ENCODE assay signal across 21 cellular contexts in genomic region chr22:22369962-22370265, GRCh38.
DNase-seq lines count a peak whose midpoint lies in the region; ATAC-seq, FAIRE-seq and TF ChIP-seq lines count a peak whose summit lies in the region.
"Had no signal": no experiment of that assay in that cellular context is flagged by ENCODE, and none has a peak within 500 bp of the region (broad histone marks: within the 10 kb centered on the region; RNA-seq: fewer than 3 reads in every experiment).

No MANE protein-coding gene starts in this region.

- H3K4me1 Mint-ChIP-seq in progenitor cell of endocrine pancreas (ENCODE audit: low read depth): peaks cover 14% of the 10 kb centered on the region
- no peaks in the 10 kb centered on the region for H3K4me1 Mint-ChIP-seq in activated naive CD4-positive, alpha-beta T cell treated with anti-CD3 and anti-CD28 coated beads, Interleukin-2, amount 10 ng/mL, durations not matched to agents 7 days and 5 days
- H3K4me1 Mint-ChIP-seq: CD8-positive, alpha-beta memory T cell had no signal

- peak; percentile 38 for DNase-seq in GDM1 (lab: John Stamatoyannopoulos, UW)
- peak; percentile 66 for DNase-seq in MV-4-11 (lab: John Stamatoyannopoulos, UW)
- peak in 2 of 4 experiments; percentile 21 to 39 for DNase-seq in K562 (ENCODE audit: extremely low read depth in 1 of 4, low spot score in 3 of 4)
- DNase-seq in progenitor cell of endocrine pancreas (ENCODE audit: low spot score, unreplicated experiment): no peak
- DNase-seq in frontal cortex (ENCODE audit: low spot score in 2 of 2): no peak
- no peak for DNase-seq in HEK293T (ENCODE audit: extremely low spot score)
- no peak for DNase-seq in NCI-H1436 treated with DMSO at 0.1 percent for 48 hours (lab: John Stamatoyannopoulos, UW)
- DNase-seq in activated naive CD4-positive, alpha-beta T cell treated with anti-CD3 and anti-CD28 coated beads, Interleukin-2, amount 10 ng/mL, durations not matched to agents 7 days and 5 days: no peak
- DNase-seq: activated CD4-positive, alpha-beta T cell treated with anti-CD3 and anti-CD28 coated beads for 4 hours; CD8-positive, alpha-beta memory T cell; central memory CD4-positive, alpha-beta T cell; dorsolateral prefrontal cortex; GOT3; lower lobe of right lung; PC-9; stimulated activated CD4-positive, alpha-beta T cell treated with anti-CD3 and anti-CD28 coated beads, Interleukin-2, amount 100 ng/mL, for 48 hours; stimulated activated naive CD4-positive, alpha-beta T cell treated with Interleukin-2 at 50 U/mL for 16 hours had no signal

- no peak overlapping the region for H3K9ac ChIP-seq in K562 (ENCODE audit: insufficient read depth in 1 of 2, low read depth in 2 of 2, low read length in 2 of 2)

- no peaks in the 10 kb centered on the region for H3K79me2 ChIP-seq in K562 (ENCODE audit: control insufficient read depth, insufficient read depth, low read length)

- H3K4me1 ChIP-seq in K562 (replicated peaks in 1 of 2; ENCODE audit: control insufficient read depth in 2 of 2, insufficient read depth in 2 of 2, low read length in 2 of 2): no peaks in the 10 kb centered on the region
- H3K4me1 ChIP-seq: lower lobe of right lung had no signal

- BruUV-seq in K562 (replicated peaks; lab: Mats Ljungman, UMichigan): no TSS peak

- no peaks in the 10 kb centered on the region for H3K36me3 ChIP-seq in K562 (ENCODE audit: control insufficient read depth, insufficient read depth, low read length)
- H3K36me3 ChIP-seq: lower lobe of right lung had no signal

- POLR2A ChIA-PET in K562 (lab: Yijun Ruan, JAX) (interaction anchor here (0.7 to 1.2 kb wide), 8 partner anchors 8 to 191 kb away, joined by 3 to 5 read pairs (median 3); no protein-coding TSS in a partner anchor), HEK293T (lab: Yijun Ruan, JAX) (no interaction called here)

- H3K4me3 Mint-ChIP-seq in progenitor cell of endocrine pancreas (ENCODE audit: low read depth): no peak overlapping the region
- no peak overlapping the region for H3K4me3 Mint-ChIP-seq in activated naive CD4-positive, alpha-beta T cell treated with anti-CD3 and anti-CD28 coated beads, Interleukin-2, amount 10 ng/mL, durations not matched to agents 7 days and 5 days
- H3K4me3 Mint-ChIP-seq: activated T-helper 1 cell treated with anti-CD3 and anti-CD28 coated beads, Interleukin-12 subunit alpha, Interleukin-12 subunit beta, Interleukin-2, Interleukin-4 antibody, amounts not matched to agents 30 ng/mL and 10 ng/mL and 1 ng/mL, durations not matched to agents 14 hours and 24 hours and 36 hours; CD8-positive, alpha-beta memory T cell had no signal

- H2AFZ ChIP-seq in K562 (ENCODE audit: low read depth, low read length): no peak overlapping the region
- H2AFZ ChIP-seq: PC-9 had no signal

- no peak for TF ChIP-seq POLR2A in K562 (conservative IDR thresholded peaks at IDR 0.05)

- no peak for TF ChIP-seq CTCF in K562 (IDR thresholded peaks at IDR 0.05 in 2 of 3, conservative IDR thresholded peaks at IDR 0.05 in 1 of 3; ENCODE audit: insufficient read depth in 2 of 3, low read depth in 1 of 3, low read length in 3 of 3)
- TF ChIP-seq CTCF in progenitor cell of endocrine pancreas (IDR thresholded peaks at IDR 0.05; ENCODE audit: unreplicated experiment): no peak

- peaks cover 78% of the 10 kb centered on the region for H3K27me3 Mint-ChIP-seq in progenitor cell of endocrine pancreas
- H3K27me3 Mint-ChIP-seq in activated naive CD4-positive, alpha-beta T cell treated with anti-CD3 and anti-CD28 coated beads, Interleukin-2, amount 10 ng/mL, durations not matched to agents 7 days and 5 days: peaks cover 50% of the 10 kb centered on the region

- no peaks in the 10 kb centered on the region for H3K9me1 ChIP-seq in K562 (ENCODE audit: control insufficient read depth, insufficient read depth, low read length)

- H4K20me1 ChIP-seq in K562 (replicated peaks; ENCODE audit: control insufficient read depth, insufficient read depth, low read length): peaks cover 15% of the 10 kb centered on the region

- no peaks in the 10 kb centered on the region for H3K9me3 Mint-ChIP-seq in progenitor cell of endocrine pancreas (ENCODE audit: low read depth)
- H3K9me3 Mint-ChIP-seq in activated naive CD4-positive, alpha-beta T cell treated with anti-CD3 and anti-CD28 coated beads, Interleukin-2, amount 10 ng/mL, durations not matched to agents 7 days and 5 days: no peaks in the 10 kb centered on the region
- H3K9me3 Mint-ChIP-seq: activated naive CD4-positive, alpha-beta T cell treated with anti-CD3 and anti-CD28 coated beads, Interleukin-2, amount 50 U/mL, for 72 hours; activated T-helper 1 cell treated with anti-CD3 and anti-CD28 coated beads, Interleukin-12 subunit alpha, Interleukin-12 subunit beta, Interleukin-2, Interleukin-4 antibody, amounts not matched to agents 30 ng/mL and 10 ng/mL and 1 ng/mL, durations not matched to agents 14 hours and 24 hours and 36 hours; CD8-positive, alpha-beta memory T cell had no signal

- intact Hi-C loops in K562 (cut with micrococcal nuclease): no loop called here

- WGBS in K562 (ENCODE audit: insufficient coverage, low coverage, missing lambda C conversion rate): 1% methylated on average over 4 of the region's 4 CpGs

- H3K27ac Mint-ChIP-seq in progenitor cell of endocrine pancreas: peak overlapping the region; percentile 94
- H3K27ac Mint-ChIP-seq in activated naive CD4-positive, alpha-beta T cell treated with anti-CD3 and anti-CD28 coated beads, Interleukin-2, amount 10 ng/mL, durations not matched to agents 7 days and 5 days: no peak overlapping the region
- H3K27ac Mint-ChIP-seq: activated naive CD4-positive, alpha-beta T cell treated with anti-CD3 and anti-CD28 coated beads, Interleukin-2, amount 50 U/mL, for 72 hours; activated T-helper 1 cell treated with anti-CD3 and anti-CD28 coated beads, Interleukin-12 subunit alpha, Interleukin-12 subunit beta, Interleukin-2, Interleukin-4 antibody, amounts not matched to agents 30 ng/mL and 10 ng/mL and 1 ng/mL, durations not matched to agents 14 hours and 24 hours and 36 hours; CD8-positive, alpha-beta memory T cell had no signal

- peak; percentile 4; the same call in 1 of the 3 replicates for ATAC-seq in K562
- ATAC-seq: activated naive CD4-positive, alpha-beta T cell treated with anti-CD3 and anti-CD28 coated beads, Interleukin-2, amount 50 U/mL, for 72 hours had no signal

- peaks cover 2 to 12% of the 10 kb centered on the region in 2 experiments; a peak in 1 of 5 replicates for H3K27me3 ChIP-seq in K562 (ENCODE audit: control insufficient read depth in 2 of 2, insufficient read depth in 2 of 2, low read length in 2 of 2)

- no peak overlapping the region for H3K27ac ChIP-seq in K562 (ENCODE audit: extremely low read depth, low read depth, low read length)
- H3K27ac ChIP-seq: lower lobe of right lung, PC-9 had no signal

- no peak for TF ChIP-seq EP300 in K562 (IDR thresholded peaks at IDR 0.05; ENCODE audit: low read length)

- no peaks in the 10 kb centered on the region for H3K36me3 Mint-ChIP-seq in progenitor cell of endocrine pancreas (ENCODE audit: insufficient read depth)
- no peaks in the 10 kb centered on the region for H3K36me3 Mint-ChIP-seq in activated naive CD4-positive, alpha-beta T cell treated with anti-CD3 and anti-CD28 coated beads, Interleukin-2, amount 10 ng/mL, durations not matched to agents 7 days and 5 days
- H3K36me3 Mint-ChIP-seq: activated naive CD4-positive, alpha-beta T cell treated with anti-CD3 and anti-CD28 coated beads, Interleukin-2, amount 50 U/mL, for 72 hours; CD8-positive, alpha-beta memory T cell had no signal

- H3K4me2 ChIP-seq in K562 (ENCODE audit: insufficient read depth, low read length): no peak overlapping the region
- H3K4me2 ChIP-seq: PC-9 had no signal

- no peak for FAIRE-seq in K562 (lab: Jason Lieb, UNC)
- FAIRE-seq in frontal cortex (lab: Jason Lieb, UNC): no peak
- FAIRE-seq: astrocyte, G401.6 had no signal

- H3K9me3 ChIP-seq in K562 (replicated peaks; ENCODE audit: control insufficient read depth, insufficient read depth, low read depth, low read length): no peaks in the 10 kb centered on the region
- H3K9me3 ChIP-seq: lower lobe of right lung had no signal

- in situ Hi-C loops in K562 (cut with MboI): no loop called here

- TF ChIP-seq RAD21 in K562 (CRISPR knock-in tag; conservative IDR thresholded peaks at IDR 0.05 in 1 of 2, IDR thresholded peaks at IDR 0.05 in 1 of 2): no peak

- H3K4me3 ChIP-seq in K562: no peak overlapping the region
- H3K4me3 ChIP-seq: dorsolateral prefrontal cortex, lower lobe of right lung, PC-9 had no signal

- CTCF ChIA-PET in K562 (lab: Yijun Ruan, JAX; ENCODE audit: low intra/inter-chr PET ratio): interaction anchor here (0.7 to 2.5 kb wide), 4 partner anchors 13 to 162 kb away, joined by 3 to 12 read pairs (median 4); no protein-coding TSS in a partner anchor
- CTCF ChIA-PET in HEK293T (lab: Yijun Ruan, JAX): no interaction called here
- CTCF ChIA-PET in activated naive CD4-positive, alpha-beta T cell treated with anti-CD3 and anti-CD28 coated beads, Interleukin-2, amount 10 ng/mL, durations not matched to agents 7 days and 5 days (lab: Charles Lee): interaction anchor here (0.8 kb wide), 1 partner anchor 605 kb away, joined by 3 read pairs; no protein-coding TSS in a partner anchor

TF ChIP-seq in K562, 482 proteins besides CTCF, POLR2A, EP300 and RAD21 (continues in another document):
- TF ChIP-seq, protein P1, sequence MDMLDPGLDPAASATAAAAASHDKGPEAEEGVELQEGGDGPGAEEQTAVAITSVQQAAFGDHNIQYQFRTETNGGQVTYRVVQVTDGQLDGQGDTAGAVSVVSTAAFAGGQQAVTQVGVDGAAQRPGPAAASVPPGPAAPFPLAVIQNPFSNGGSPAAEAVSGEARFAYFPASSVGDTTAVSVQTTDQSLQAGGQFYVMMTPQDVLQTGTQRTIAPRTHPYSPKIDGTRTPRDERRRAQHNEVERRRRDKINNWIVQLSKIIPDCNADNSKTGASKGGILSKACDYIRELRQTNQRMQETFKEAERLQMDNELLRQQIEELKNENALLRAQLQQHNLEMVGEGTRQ (CRISPR knock-in tag; IDR thresholded peaks at IDR 0.05): peak; percentile 41; the same call in 1 of the 2 replicates
- TF ChIP-seq TOE1 (IDR thresholded peaks at IDR 0.05; ENCODE audit: borderline replicate concordance) (peak; percentile 52; the same call in 1 of the 2 replicates), TOE1 (CRISPR knock-in tag; IDR thresholded peaks at IDR 0.05; ENCODE audit: borderline replicate concordance, low read depth) (no peak)

TF ChIP-seq in HEK293T, 16 proteins besides CTCF, POLR2A, EP300 and RAD21 (continues in another document):
- no peak for TF ChIP-seq ARNT (IDR thresholded peaks at IDR 0.05)
- TF ChIP-seq BHLHE40 (IDR thresholded peaks at IDR 0.05; ENCODE audit: borderline replicate concordance): no peak
- no peak for TF ChIP-seq LEF1 (IDR thresholded peaks at IDR 0.05; ENCODE audit: borderline replicate concordance)

Comparison
In these comparisons a context has a peak if more than half of its experiments do, and no peak if none do; other contexts are left out.
1. DNase-seq: peak in GDM1 (single experiment) and MV-4-11 (single experiment); none in progenitor cell of endocrine pancreas (single experiment), frontal cortex (0 of 2), HEK293T (single experiment), NCI-H1436 treated with DMSO at 0.1 percent for 48 hours (single experiment) and activated naive CD4-positive, alpha-beta T cell treated with anti-CD3 and anti-CD28 coated beads, Interleukin-2, amount 10 ng/mL, durations not matched to agents 7 days and 5 days (single experiment).